1 cellular context compared by ENCODE assay signal in the genomic region with DNA sequence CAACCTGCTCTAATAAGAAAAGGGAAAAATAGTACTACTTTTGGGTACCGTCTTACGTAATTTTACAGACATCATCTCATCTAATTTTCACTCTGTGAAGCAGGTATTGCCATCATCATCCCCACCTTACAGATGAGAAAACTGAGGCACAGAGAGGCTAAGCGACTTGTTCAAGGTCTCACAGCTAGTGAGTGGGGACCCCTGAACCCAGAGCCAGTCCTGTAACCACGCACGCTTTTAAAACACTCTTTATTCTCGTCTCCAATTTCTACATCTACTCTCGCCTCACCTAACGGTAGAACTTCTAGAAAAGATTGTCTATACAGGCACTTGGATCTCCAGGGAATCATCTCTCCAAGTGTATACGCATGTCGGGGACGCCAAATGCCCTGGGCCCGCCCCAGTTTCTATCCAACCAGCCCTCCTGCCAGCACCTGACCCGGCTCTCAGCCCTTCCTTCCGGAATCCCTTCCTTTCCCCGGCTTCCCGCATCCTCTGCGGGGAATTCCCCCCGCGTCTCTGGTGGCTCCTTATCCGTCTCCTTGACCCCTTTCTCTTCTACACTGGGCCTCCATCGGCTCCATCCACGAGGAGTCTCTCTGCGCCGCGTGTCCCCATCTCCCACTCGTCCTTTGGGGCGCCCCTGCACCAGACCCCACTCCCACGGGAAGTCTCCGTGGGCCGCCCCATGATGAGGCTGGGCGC.
TF ChIP-seq lines count a peak whose summit lies in the region.

No MANE protein-coding gene starts in this region.

TF ChIP-seq in WTC11, 78 proteins besides CTCF, POLR2A, EP300 and RAD21 (continued from another document):
- TF ChIP-seq, protein P1, sequence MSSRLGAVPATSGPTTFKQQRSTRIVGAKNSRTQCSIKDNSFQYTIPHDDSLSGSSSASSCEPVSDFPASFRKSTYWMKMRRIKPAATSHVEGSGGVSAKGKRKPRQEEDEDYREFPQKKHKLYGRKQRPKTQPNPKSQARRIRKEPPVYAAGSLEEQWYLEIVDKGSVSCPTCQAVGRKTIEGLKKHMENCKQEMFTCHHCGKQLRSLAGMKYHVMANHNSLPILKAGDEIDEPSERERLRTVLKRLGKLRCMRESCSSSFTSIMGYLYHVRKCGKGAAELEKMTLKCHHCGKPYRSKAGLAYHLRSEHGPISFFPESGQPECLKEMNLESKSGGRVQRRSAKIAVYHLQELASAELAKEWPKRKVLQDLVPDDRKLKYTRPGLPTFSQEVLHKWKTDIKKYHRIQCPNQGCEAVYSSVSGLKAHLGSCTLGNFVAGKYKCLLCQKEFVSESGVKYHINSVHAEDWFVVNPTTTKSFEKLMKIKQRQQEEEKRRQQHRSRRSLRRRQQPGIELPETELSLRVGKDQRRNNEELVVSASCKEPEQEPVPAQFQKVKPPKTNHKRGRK (CRISPR knock-in tag; IDR thresholded peaks at IDR 0.05; ENCODE audit: borderline replicate concordance), result no peak
- TF ChIP-seq E2F5 (CRISPR knock-in tag; IDR thresholded peaks at IDR 0.05), result no peak
- TF ChIP-seq, protein P2, sequence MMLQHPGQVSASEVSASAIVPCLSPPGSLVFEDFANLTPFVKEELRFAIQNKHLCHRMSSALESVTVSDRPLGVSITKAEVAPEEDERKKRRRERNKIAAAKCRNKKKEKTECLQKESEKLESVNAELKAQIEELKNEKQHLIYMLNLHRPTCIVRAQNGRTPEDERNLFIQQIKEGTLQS (CRISPR knock-in tag; conservative IDR thresholded peaks at IDR 0.05), result no peak
- no peak for TF ChIP-seq ETV6 (CRISPR knock-in tag; IDR thresholded peaks at IDR 0.05)
TF ChIP-seq in WTC11: peak in this region for 0.
